In genomic region chr17:49758464-49759010, GRCh38 we compare ENCODE assay signal across 8 cellular contexts. TPM values are rescaled to one million over a fixed set of nuclear protein-coding genes. Genes with fewer than 3 reads are reported as not detected.
DNase-seq lines count a peak whose midpoint lies in the region; ATAC-seq, FAIRE-seq and TF ChIP-seq lines count a peak whose summit lies in the region.
"Not testable (repeated sequence)": the region's sequence is repeated elsewhere in the genome, so short reads cannot be mapped to it uniquely, and the experiment has no call there.

No MANE protein-coding gene starts in this region.

- H3K79me2 ChIP-seq in KMS-11 (ENCODE audit: insufficient read depth, low read depth), result peaks cover 98% of the 10 kb centered on the region
- not testable (repeated sequence) for H3K79me2 ChIP-seq in keratinocyte (ENCODE audit: control insufficient read depth, insufficient read depth, low read length)

- not testable (repeated sequence) for TF ChIP-seq EP300 in sigmoid colon (IDR thresholded peaks at IDR 0.05)

- not testable (repeated sequence) for H3K9ac ChIP-seq in KMS-11; keratinocyte (ENCODE audit: control insufficient read depth, extremely low read depth, insufficient read depth, low read length)

- H3K9me3 ChIP-seq in CD8-positive, alpha-beta T cell (ENCODE audit: low read length); keratinocyte (ENCODE audit: control insufficient read depth, low read depth, low read length); sigmoid colon: not testable (repeated sequence)

- H3K27me3 Mint-ChIP-seq in CD8-positive, alpha-beta T cell (ENCODE audit: low read depth); activated T-cell treated with anti-CD3 and anti-CD28 coated beads, Interleukin-2, amount 50 U/mL, for 72 hours (ENCODE audit: low read depth): not testable (repeated sequence)

- peaks cover 83% of the 10 kb centered on the region for H3K4me1 Mint-ChIP-seq in CD8-positive, alpha-beta T cell (ENCODE audit: low read depth)
- H3K4me1 Mint-ChIP-seq in activated T-cell treated with anti-CD3 and anti-CD28 coated beads, Interleukin-2, amount 50 U/mL, for 72 hours (ENCODE audit: low read depth), result peaks cover 80% of the 10 kb centered on the region

- H4K20me1 ChIP-seq in KMS-11 (ENCODE audit: insufficient read depth); keratinocyte (ENCODE audit: control insufficient read depth, extremely low read depth, insufficient read depth, low read length): not testable (repeated sequence)

- not testable (repeated sequence) for TF ChIP-seq CTCF in CD8-positive, alpha-beta T cell (IDR thresholded peaks at IDR 0.05); KMS-11 (conservative IDR thresholded peaks at IDR 0.05; ENCODE audit: low read depth, low read length); RWPE1 (conservative IDR thresholded peaks at IDR 0.05; ENCODE audit: low read depth); bronchial epithelial cell (IDR thresholded peaks at IDR 0.05; ENCODE audit: insufficient read depth, low read length, severe bottlenecking); keratinocyte (optimal IDR thresholded peaks at IDR 0.05 in 1 of 3, IDR thresholded peaks at IDR 0.05 in 1 of 3, conservative IDR thresholded peaks at IDR 0.05 in 1 of 3; ENCODE audit: extremely low read depth in 1 of 3, insufficient read depth in 2 of 3, low read length in 3 of 3); sigmoid colon (IDR thresholded peaks at IDR 0.05)

- TF ChIP-seq POLR2A in sigmoid colon (IDR thresholded peaks at IDR 0.05), result not testable (repeated sequence)

- CTCF ChIA-PET in CD8-positive, alpha-beta T cell (lab: Charles Lee), result interaction anchor here (1.2 to 3.5 kb wide), 5 partner anchors 10 to 188 kb away, joined by 3 to 9 read pairs (median 5); no protein-coding TSS in a partner anchor
- CTCF ChIA-PET in RWPE1 (lab: Yijun Ruan, JAX), result not testable (repeated sequence)

- FAIRE-seq in bronchial epithelial cell (lab: Jason Lieb, UNC), result not testable (repeated sequence)
- FAIRE-seq in keratinocyte (lab: Jason Lieb, UNC), result peak; percentile 34

- POLR2A ChIA-PET in CD8-positive, alpha-beta T cell (lab: Charles Lee), result interaction anchor here (0.9 to 8.2 kb wide), 4 partner anchors 10 to 50 kb away, joined by 4 to 100 read pairs (median 4); partner anchors contain the start of genes KAT7 and SLC35B1
- POLR2A ChIA-PET in RWPE1 (lab: Yijun Ruan, JAX; ENCODE audit: low non-redundant PET), result not testable (repeated sequence)

- DNase-seq in A172 (ENCODE audit: low spot score) (peak; percentile 37), RWPE1 (ENCODE audit: low spot score) (peak; percentile 33), bronchial epithelial cell (ENCODE audit: low read depth) (peak; percentile 42)
- DNase-seq in CD8-positive, alpha-beta T cell; activated T-cell treated with anti-CD3 and anti-CD28 coated beads, Interleukin-2, amount 50 U/mL, for 72 hours; keratinocyte (ENCODE audit: low read depth, low spot score); sigmoid colon: not testable (repeated sequence)

- H3K27ac Mint-ChIP-seq in CD8-positive, alpha-beta T cell, result peak overlapping the region; percentile 75
- peak overlapping the region; percentile 71 for H3K27ac Mint-ChIP-seq in activated T-cell treated with anti-CD3 and anti-CD28 coated beads, Interleukin-2, amount 50 U/mL, for 72 hours

- H3K36me3 ChIP-seq in CD8-positive, alpha-beta T cell (ENCODE audit: insufficient read depth, low read length), result peaks cover 11% of the 10 kb centered on the region
- not testable (repeated sequence) for H3K36me3 ChIP-seq in KMS-11 (ENCODE audit: insufficient read depth); bronchial epithelial cell (ENCODE audit: control insufficient read depth, insufficient read depth, low read length); keratinocyte (ENCODE audit: control insufficient read depth in 2 of 2, extremely low read depth in 1 of 2, insufficient read depth in 2 of 2, low read length in 2 of 2); sigmoid colon

- H3K27me3 ChIP-seq in CD8-positive, alpha-beta T cell (ENCODE audit: insufficient read depth, low read length); KMS-11 (ENCODE audit: insufficient read depth, low read depth); bronchial epithelial cell (ENCODE audit: control insufficient read depth, insufficient read depth, low read length); keratinocyte (ENCODE audit: control insufficient read depth, extremely low read depth, insufficient read depth, low read length); sigmoid colon: not testable (repeated sequence)

- not testable (repeated sequence) for H3K4me3 Mint-ChIP-seq in CD8-positive, alpha-beta T cell; activated T-cell treated with anti-CD3 and anti-CD28 coated beads, Interleukin-2, amount 50 U/mL, for 72 hours

- H3K9me1 ChIP-seq in keratinocyte (ENCODE audit: control insufficient read depth, extremely low read depth, insufficient read depth, low read length), result not testable (repeated sequence)

- not testable (repeated sequence) for H2AFZ ChIP-seq in KMS-11 (ENCODE audit: low read depth); keratinocyte (ENCODE audit: control insufficient read depth, low read length)

- H3K27ac ChIP-seq in CD8-positive, alpha-beta T cell (ENCODE audit: low read depth, low read length); KMS-11; RWPE1; keratinocyte (ENCODE audit: control insufficient read depth, insufficient read depth, low read length): not testable (repeated sequence)
- H3K27ac ChIP-seq in sigmoid colon, result peak overlapping the region in 3 of 4 donors; percentile 12 to 92 (median 91)

- not testable (repeated sequence) for H3K4me3 ChIP-seq in CD8-positive, alpha-beta T cell (ENCODE audit: low read depth, low read length); KMS-11 (IDR thresholded peaks at IDR 0.05; ENCODE audit: insufficient read depth, low read depth, low read length); bronchial epithelial cell (ENCODE audit: low read depth, low read length); keratinocyte (ENCODE audit: control insufficient read depth in 2 of 3, extremely low read depth in 1 of 3, insufficient read depth in 2 of 3, low read depth in 1 of 3, low read length in 3 of 3); sigmoid colon

- not testable (repeated sequence) for H3K9me3 Mint-ChIP-seq in CD8-positive, alpha-beta T cell; activated T-cell treated with anti-CD3 and anti-CD28 coated beads, Interleukin-2, amount 50 U/mL, for 72 hours

- peaks cover 81% of the 10 kb centered on the region for H3K4me1 ChIP-seq in CD8-positive, alpha-beta T cell (ENCODE audit: insufficient read depth, low read length)
- peaks cover 88% of the 10 kb centered on the region for H3K4me1 ChIP-seq in KMS-11 (ENCODE audit: low read depth, poor library complexity, severe bottlenecking)
- H3K4me1 ChIP-seq in keratinocyte (ENCODE audit: control insufficient read depth, extremely low read depth, insufficient read depth, low read length), result peaks cover 12% of the 10 kb centered on the region
- peaks cover 0 to 66% (median 54%) of the 10 kb centered on the region in 4 donors for H3K4me1 ChIP-seq in sigmoid colon

- H3K36me3 Mint-ChIP-seq in CD8-positive, alpha-beta T cell, result peaks cover 65% of the 10 kb centered on the region
- H3K36me3 Mint-ChIP-seq in activated T-cell treated with anti-CD3 and anti-CD28 coated beads, Interleukin-2, amount 50 U/mL, for 72 hours (ENCODE audit: insufficient read depth in 2 of 2), result not testable (repeated sequence)

- intact Hi-C loops in CD8-positive, alpha-beta T cell (cut with DNase I, micrococcal nuclease); sigmoid colon (cut with DNase I): not testable (repeated sequence)

- dilution Hi-C loops in keratinocyte (cut with MboI; ENCODE audit: extremely low pct_ligation_motif_present, low sequenced_read_pairs), result not testable (repeated sequence)

- 89 to 93% methylated on average over 8 of the region's 8 CpGs for WGBS in sigmoid colon, 2 donors

- ATAC-seq in CD8-positive, alpha-beta T cell; activated T-cell treated with anti-CD3 and anti-CD28 coated beads, Interleukin-2, amount 50 U/mL, for 72 hours (replicated peaks in 1 of 2): not testable (repeated sequence)

- H3K4me2 ChIP-seq in KMS-11, result peak overlapping the region; percentile 98; the same call in 1 of the 2 replicates
- not testable (repeated sequence) for H3K4me2 ChIP-seq in keratinocyte (ENCODE audit: control insufficient read depth, extremely low read depth, insufficient read depth, low read depth, low read length)

RNA-seq across cellular contexts. Expression of gene FAM117A, which starts 5.4 kb away (rescaled TPM):
- 4.6 and 12.0 TPM in 2 replicates for total RNA-seq in A172 (2014; rRNA removed; shearing (Covaris generic))
- total RNA-seq in CD8-positive, alpha-beta T cell, result 10 to 100 TPM; 23.4 to 28.7 TPM
- total RNA-seq in activated T-cell treated with anti-CD3 and anti-CD28 coated beads, Interleukin-2, amount 50 U/mL, for 72 hours, result 10 to 100 TPM; 19.5 to 29.3 TPM
- total RNA-seq in bronchial epithelial cell (0.53 and 1.9 TPM in 2 replicates), sigmoid colon (10 to 100 TPM; 11.1 to 34.6 (median 27.4) TPM)
- polyA plus RNA-seq in keratinocyte (4.7 to 5.3 TPM (median 5.3 TPM) in 3 replicates), sigmoid colon (10 to 100 TPM in 1 of 3 donors, 1 to 10 TPM in 2; 3.5 to 15.6 (median 9.6) TPM)
- polyA plus RNA-seq in keratinocyte (2011; ENCODE audit: low read depth), result 1.1 TPM
- 5.1 and 6.4 TPM in 2 replicates for polyA plus RNA-seq in keratinocyte (2011; cell fraction: cytosol; rRNA removed)
- 4.0 and 5.2 TPM in 2 replicates for polyA plus RNA-seq in keratinocyte (2011; cell fraction: nucleus; rRNA removed)
- polyA plus RNA-seq in keratinocyte (2012; ENCODE audit: low replicate concordance), result 3.3 and 4.9 TPM in 2 replicates
- polyA minus RNA-seq in keratinocyte, result 3.2 to 11.7 TPM (median 4.5 TPM) in 3 replicates
- 11.3 TPM for polyA minus RNA-seq in keratinocyte (2011; cell fraction: cytosol; rRNA and poly(A)+ RNA removed)
- 1.8 and 3.5 TPM in 2 replicates for polyA minus RNA-seq in keratinocyte (2011; cell fraction: nucleus; rRNA and poly(A)+ RNA removed)

RNA-seq across cellular contexts. Expression of gene KAT7, which starts 29.9 kb away (rescaled TPM):
- 30.3 and 33.4 TPM in 2 replicates for total RNA-seq in A172 (2014; rRNA removed; shearing (Covaris generic))
- 100 to 1,000 TPM; 170 to 189 TPM for total RNA-seq in CD8-positive, alpha-beta T cell
- 10 to 100 TPM; 83.9 to 85.9 TPM for total RNA-seq in activated T-cell treated with anti-CD3 and anti-CD28 coated beads, Interleukin-2, amount 50 U/mL, for 72 hours
- total RNA-seq in bronchial epithelial cell, result 12.4 and 18.8 TPM in 2 replicates
- polyA plus RNA-seq in keratinocyte, result 8.0 to 22.8 TPM (median 19.7 TPM) in 3 replicates
- polyA plus RNA-seq in keratinocyte (2011; ENCODE audit: low read depth), result 13.6 TPM
- 12.8 and 16.6 TPM in 2 replicates for polyA plus RNA-seq in keratinocyte (2011; cell fraction: cytosol; rRNA removed)
- polyA plus RNA-seq in keratinocyte (2011; cell fraction: nucleus; rRNA removed), result 22.5 and 24.3 TPM in 2 replicates
- 11.0 and 16.1 TPM in 2 replicates for polyA plus RNA-seq in keratinocyte (2012; ENCODE audit: low replicate concordance)
- 18.9 to 36.9 TPM (median 26.3 TPM) in 3 replicates for polyA minus RNA-seq in keratinocyte
- 14.0 TPM for polyA minus RNA-seq in keratinocyte (2011; cell fraction: cytosol; rRNA and poly(A)+ RNA removed)
- polyA minus RNA-seq in keratinocyte (2011; cell fraction: nucleus; rRNA and poly(A)+ RNA removed), result 15.1 and 31.8 TPM in 2 replicates
- 10 to 100 TPM; 23.8 to 34.9 (median 32.0) TPM for total RNA-seq in sigmoid colon
- polyA plus RNA-seq in sigmoid colon, result 10 to 100 TPM in 1 of 3 donors, 1 to 10 TPM in 2; 6.2 to 14.3 (median 9.0) TPM

RNA-seq across cellular contexts. Expression of gene SLC35B1, which starts 50.8 kb away (rescaled TPM):
- total RNA-seq in A172 (2014; rRNA removed; shearing (Covaris generic)), result 101 and 112 TPM in 2 replicates
- 10 to 100 TPM; 57.7 to 64.2 TPM for total RNA-seq in CD8-positive, alpha-beta T cell
- total RNA-seq in activated T-cell treated with anti-CD3 and anti-CD28 coated beads, Interleukin-2, amount 50 U/mL, for 72 hours, result 10 to 100 TPM; 62.6 to 73.9 TPM
- 79.2 and 91.1 TPM in 2 replicates for total RNA-seq in bronchial epithelial cell
- 65.7 to 72.3 TPM (median 71.6 TPM) in 3 replicates for polyA plus RNA-seq in keratinocyte
- polyA plus RNA-seq in keratinocyte (2011; ENCODE audit: low read depth), result 6.7 TPM
- 56.6 and 72.4 TPM in 2 replicates for polyA plus RNA-seq in keratinocyte (2011; cell fraction: cytosol; rRNA removed)
- 41.1 and 46.3 TPM in 2 replicates for polyA plus RNA-seq in keratinocyte (2011; cell fraction: nucleus; rRNA removed)
- polyA plus RNA-seq in keratinocyte (2012; ENCODE audit: low replicate concordance), result 36.2 and 52.9 TPM in 2 replicates
- 53.5 to 89.3 TPM (median 65.9 TPM) in 3 replicates for polyA minus RNA-seq in keratinocyte
- 55.4 TPM for polyA minus RNA-seq in keratinocyte (2011; cell fraction: cytosol; rRNA and poly(A)+ RNA removed)
- polyA minus RNA-seq in keratinocyte (2011; cell fraction: nucleus; rRNA and poly(A)+ RNA removed), result 13.2 and 24.7 TPM in 2 replicates
- 10 to 100 TPM; 13.0 to 34.9 (median 20.0) TPM for total RNA-seq in sigmoid colon
- 10 to 100 TPM; 24.0 to 59.7 (median 26.6) TPM for polyA plus RNA-seq in sigmoid colon
